13 cellular contexts compared by ENCODE assay signal in the genomic region with DNA sequence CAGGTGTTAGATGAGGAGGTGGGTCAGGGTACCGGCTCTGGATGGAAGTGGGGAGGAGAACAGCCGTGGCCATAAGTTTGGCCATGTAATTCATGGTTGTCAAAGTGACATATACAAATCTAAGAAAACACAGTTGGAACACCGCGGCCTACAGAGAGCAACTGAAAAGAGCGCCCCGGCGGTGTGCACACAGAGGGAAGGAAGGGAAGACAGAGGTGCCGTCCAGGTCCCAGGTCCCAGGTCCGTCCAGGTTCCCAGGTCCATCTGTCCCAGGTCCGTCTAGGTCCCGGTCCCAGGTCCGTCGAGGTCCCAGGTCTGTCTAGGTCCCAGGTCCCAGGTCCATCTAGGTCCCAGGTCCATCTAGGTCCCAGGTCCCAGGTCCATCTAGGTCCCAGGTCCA. TPM values are rescaled to one million over a fixed set of nuclear protein-coding genes. Genes with fewer than 3 reads are reported as not detected.
"Had no signal": no experiment of that assay in that cellular context is flagged by ENCODE, and none has a peak within 500 bp of the region (broad histone marks: within the 10 kb centered on the region; RNA-seq: fewer than 3 reads in every experiment).

No MANE protein-coding gene starts in this region.

- H3K27me3 ChIP-seq: cardiac muscle cell, sigmoid colon, thyroid gland, uterus had no signal

- H3K9me3 ChIP-seq: psoas muscle, sigmoid colon, thyroid gland, uterus had no signal

- H3K4me3 Mint-ChIP-seq: natural killer cell had no signal

- H3K27ac ChIP-seq: cardiac muscle cell, psoas muscle, sigmoid colon, thyroid gland, uterus had no signal

- H3K4me3 ChIP-seq: cardiac muscle cell, psoas muscle, sigmoid colon, thyroid gland, uterus had no signal

- H3K27ac Mint-ChIP-seq: natural killer cell had no signal

- H3K36me3 ChIP-seq: cardiac muscle cell, sigmoid colon, thyroid gland, uterus had no signal

- H3K36me3 Mint-ChIP-seq: natural killer cell had no signal

- ATAC-seq: activated CD4-positive, CD25-positive, alpha-beta regulatory T cell treated with anti-CD3 and anti-CD28 coated beads, Interleukin-2, amount 50 U/mL, for 24 hours; natural killer cell; psoas muscle had no signal

- FAIRE-seq: endometrium had no signal

- DNase-seq: activated naive CD4-positive, alpha-beta T cell treated with Interleukin-2 at 50 U/mL for 16 hours; hippocampal formation; mesendoderm; natural killer cell; sigmoid colon; T-helper 9 cell; thyroid gland; uterus had no signal

RNA-seq across cellular contexts. Expression of gene ANKRD65, which starts 9.4 kb away (rescaled TPM):
- total RNA-seq: activated CD8-positive, alpha-beta memory T cell treated with anti-CD3 and anti-CD28 coated beads for 36 hours; natural killer cell had no signal

RNA-seq across cellular contexts. Expression of gene VWA1, which starts 23.9 kb away (rescaled TPM):
- total RNA-seq: natural killer cell had no signal
